ENCODE assay signal across 8 cellular contexts in genomic region chr9:34665381-34666250, GRCh38. TPM values are rescaled to one million over a fixed set of nuclear protein-coding genes. Genes with fewer than 3 reads are reported as not detected.
DNase-seq lines count a peak whose midpoint lies in the region; ATAC-seq and TF ChIP-seq lines count a peak whose summit lies in the region.

No MANE protein-coding gene starts in this region.

- H3K9me3 Mint-ChIP-seq in T-helper 2 cell treated with Interferon-gamma antibody and Interleukin-4, amounts not matched to agents 5 μg/mL and 100 μg/mL, for 36 hours, result peaks cover 5% of the 10 kb centered on the region

- TF ChIP-seq POLR2A in prostate gland (IDR thresholded peaks at IDR 0.05), result peak; percentile 69

- TF ChIP-seq CTCF in GM12875 (IDR thresholded peaks at IDR 0.05; ENCODE audit: borderline replicate concordance, insufficient read depth, low read depth, low read length), result no peak
- no peak for TF ChIP-seq CTCF in right atrium auricular region (IDR thresholded peaks at IDR 0.05)
- peak in 1 of 4 experiments; percentile 10 for TF ChIP-seq CTCF in prostate gland (IDR thresholded peaks at IDR 0.05)
- no peak for TF ChIP-seq CTCF in upper lobe of right lung (IDR thresholded peaks at IDR 0.05)

- peaks cover 42% of the 10 kb centered on the region for H3K4me1 Mint-ChIP-seq in T-helper 2 cell treated with Interferon-gamma antibody and Interleukin-4, amounts not matched to agents 5 μg/mL and 100 μg/mL, for 36 hours (ENCODE audit: low read depth)

- H3K27ac ChIP-seq in right atrium auricular region (peak overlapping the region; percentile 99 to 100), prostate gland (peak overlapping the region; percentile 96 to 99), upper lobe of right lung (peak overlapping the region; percentile 96)

- H3K27me3 Mint-ChIP-seq in T-helper 2 cell treated with Interferon-gamma antibody and Interleukin-4, amounts not matched to agents 5 μg/mL and 100 μg/mL, for 36 hours (ENCODE audit: low read depth), result no peaks in the 10 kb centered on the region

- under 1% methylated on average over 55 of the region's 55 CpGs for WGBS in prostate gland

- H3K27me3 ChIP-seq in right atrium auricular region (no peaks in the 10 kb centered on the region), prostate gland (replicated peaks; ENCODE audit: insufficient read depth) (no peaks in the 10 kb centered on the region), upper lobe of right lung (no peaks in the 10 kb centered on the region)

- ATAC-seq in HG02870 (IDR thresholded peaks at IDR 0.05; ENCODE audit: unreplicated experiment) (peak; percentile 60), upper lobe of right lung (peak; percentile 93)

- DNase-seq in NCI-H1694 treated with DMSO at 0.1 percent for 48 hours (lab: John Stamatoyannopoulos, UW) (peak; percentile 86), anterior cingulate cortex (lab: John Stamatoyannopoulos, UW) (peak; percentile 31 to 98 (median 90)), right atrium auricular region (ENCODE audit: low spot score) (peak; percentile 98), prostate gland (ENCODE audit: low spot score) (peak; percentile 95), upper lobe of right lung (peak; percentile 97)
- peak; percentile 84 for DNase-seq in T-helper 2 cell treated with Interferon-gamma antibody and Interleukin-4, amounts not matched to agents 5 μg/mL and 100 μg/mL, for 36 hours (ENCODE audit: low spot score)

- intact Hi-C loops in prostate gland (cut with DNase I), result loop anchor here (5.0 kb wide), 1 partner anchor 37 kb away; no protein-coding TSS in a partner anchor
- intact Hi-C loops in upper lobe of right lung (cut with DNase I), result no loop called here

- H3K27ac Mint-ChIP-seq in T-helper 2 cell treated with Interferon-gamma antibody and Interleukin-4, amounts not matched to agents 5 μg/mL and 100 μg/mL, for 36 hours, result peak overlapping the region; percentile 93

- H3K4me1 ChIP-seq in right atrium auricular region (peaks cover 0 to 20% of the 10 kb centered on the region in 2 donors), prostate gland (replicated peaks) (peaks cover 7% of the 10 kb centered on the region), upper lobe of right lung (peaks cover 15% of the 10 kb centered on the region)

- no peaks in the 10 kb centered on the region for H3K36me3 ChIP-seq in right atrium auricular region
- H3K36me3 ChIP-seq in prostate gland, result no peaks in the 10 kb centered on the region
- no peaks in the 10 kb centered on the region for H3K36me3 ChIP-seq in upper lobe of right lung

- H3K4me3 Mint-ChIP-seq in T-helper 2 cell treated with Interferon-gamma antibody and Interleukin-4, amounts not matched to agents 5 μg/mL and 100 μg/mL, for 36 hours, result peak overlapping the region; percentile 87

- H3K9me3 ChIP-seq in right atrium auricular region (no peaks in the 10 kb centered on the region), prostate gland (no peaks in the 10 kb centered on the region), upper lobe of right lung (no peaks in the 10 kb centered on the region)

- H3K4me3 ChIP-seq in GM12875 (ENCODE audit: low read depth, low read length) (peak overlapping the region; percentile 33), right atrium auricular region (peak overlapping the region; percentile 77 to 78), prostate gland (peak overlapping the region; percentile 63 to 84), upper lobe of right lung (peak overlapping the region; percentile 73)

- peaks cover 43% of the 10 kb centered on the region for H3K36me3 Mint-ChIP-seq in T-helper 2 cell treated with Interferon-gamma antibody and Interleukin-4, amounts not matched to agents 5 μg/mL and 100 μg/mL, for 36 hours (ENCODE audit: low read depth)

RNA-seq across cellular contexts. Expression of gene CCL27, which starts 3.2 kb away (rescaled TPM):
- total RNA-seq in right atrium auricular region (not detected), prostate gland (not detected), upper lobe of right lung (not detected)

RNA-seq across cellular contexts. Expression of gene IL11RA, which starts 13.6 kb away (rescaled TPM):
- total RNA-seq in right atrium auricular region (100 to 1,000 TPM in 1 of 2 donors, 10 to 100 TPM in 1; 58.2 to 108 TPM), prostate gland (10 to 100 TPM; 25.8 to 73.5 TPM), upper lobe of right lung (18.7 TPM)

RNA-seq across cellular contexts. Expression of gene GALT, which starts 19.1 kb away (rescaled TPM):
- total RNA-seq in right atrium auricular region (10 to 100 TPM; 30.9 to 35.0 TPM), prostate gland (10 to 100 TPM; 55.2 to 55.9 TPM), upper lobe of right lung (47.6 TPM)

RNA-seq across cellular contexts. Expression of gene CCL19, which starts 25.5 kb away (rescaled TPM):
- under 1 TPM in 1 of 2 donors, not detected in 1; 0.63 TPM for total RNA-seq in right atrium auricular region
- total RNA-seq in prostate gland, result 1 to 10 TPM in 1 of 2 donors, not detected in 1; 1.8 TPM
- total RNA-seq in upper lobe of right lung, result 1.1 TPM

RNA-seq across cellular contexts. Expression of gene SIGMAR1, which starts 28.0 kb away (rescaled TPM):
- 10 to 100 TPM; 52.2 to 70.7 TPM for total RNA-seq in right atrium auricular region
- total RNA-seq in prostate gland, result 100 to 1,000 TPM; 103 to 142 TPM
- total RNA-seq in upper lobe of right lung, result 40.5 TPM

Comparison
In these comparisons a context has a peak if more than half of its experiments do, and no peak if none do; other contexts are left out.
1. Peak in every context shown above with its lines: DNase-seq, ATAC-seq, H3K4me3 ChIP-seq and H3K27ac ChIP-seq.